In the genomic region with DNA sequence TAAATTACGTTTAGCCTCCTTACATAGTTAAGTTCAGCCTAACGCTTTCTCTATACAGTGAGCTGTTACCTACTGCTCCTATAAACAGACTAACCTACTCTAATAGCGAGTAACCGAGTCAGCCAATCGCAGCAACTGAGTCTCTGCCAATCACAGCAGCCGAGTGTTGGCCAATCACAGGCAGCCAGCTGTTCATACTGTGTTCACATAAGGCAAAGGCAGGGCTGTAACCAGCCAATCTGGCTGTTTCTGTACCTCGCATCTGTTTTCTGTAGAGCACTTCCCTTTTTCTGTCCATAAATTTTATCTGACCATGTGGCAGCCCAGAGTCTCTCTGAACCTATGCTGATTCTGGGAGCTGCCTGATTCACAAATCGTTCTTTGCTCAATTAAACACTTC, we compare ENCODE assay signal across 1 cellular context.
TF ChIP-seq lines count a peak whose summit lies in the region.

No MANE protein-coding gene starts in this region.

TF ChIP-seq in K562, 482 proteins besides CTCF, POLR2A, EP300 and RAD21 (continued from another document and continues in another):
- TF ChIP-seq ASH1L (IDR thresholded peaks at IDR 0.05; ENCODE audit: borderline replicate concordance, low read depth, partially characterized antibody) = no peak
- TF ChIP-seq RBM17 (IDR thresholded peaks at IDR 0.05; ENCODE audit: borderline replicate concordance, low read depth, low read length) = no peak
- no peak for TF ChIP-seq ZNF274 (IDR thresholded peaks at IDR 0.05; ENCODE audit: borderline replicate concordance, low read depth, low read length)
- no peak for TF ChIP-seq KDM5B (IDR thresholded peaks at IDR 0.05; ENCODE audit: insufficient replicate concordance, low read depth, low read length)
- TF ChIP-seq ELF2 (CRISPR knock-in tag; IDR thresholded peaks at IDR 0.05) = no peak
- no peak for TF ChIP-seq HMG20B (CRISPR knock-in tag; IDR thresholded peaks at IDR 0.05)
- no peak for TF ChIP-seq HCFC1 (IDR thresholded peaks at IDR 0.05; ENCODE audit: low read depth, low read length)
- TF ChIP-seq, protein P1, sequence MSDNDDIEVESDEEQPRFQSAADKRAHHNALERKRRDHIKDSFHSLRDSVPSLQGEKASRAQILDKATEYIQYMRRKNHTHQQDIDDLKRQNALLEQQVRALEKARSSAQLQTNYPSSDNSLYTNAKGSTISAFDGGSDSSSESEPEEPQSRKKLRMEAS (CRISPR knock-in tag; IDR thresholded peaks at IDR 0.05) = peak; percentile 84
- TF ChIP-seq, protein P2, sequence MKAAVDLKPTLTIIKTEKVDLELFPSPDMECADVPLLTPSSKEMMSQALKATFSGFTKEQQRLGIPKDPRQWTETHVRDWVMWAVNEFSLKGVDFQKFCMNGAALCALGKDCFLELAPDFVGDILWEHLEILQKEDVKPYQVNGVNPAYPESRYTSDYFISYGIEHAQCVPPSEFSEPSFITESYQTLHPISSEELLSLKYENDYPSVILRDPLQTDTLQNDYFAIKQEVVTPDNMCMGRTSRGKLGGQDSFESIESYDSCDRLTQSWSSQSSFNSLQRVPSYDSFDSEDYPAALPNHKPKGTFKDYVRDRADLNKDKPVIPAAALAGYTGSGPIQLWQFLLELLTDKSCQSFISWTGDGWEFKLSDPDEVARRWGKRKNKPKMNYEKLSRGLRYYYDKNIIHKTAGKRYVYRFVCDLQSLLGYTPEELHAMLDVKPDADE (conservative IDR thresholded peaks at IDR 0.05; ENCODE audit: control insufficient read depth, low read depth, low read length) = no peak
- no peak for TF ChIP-seq GABPB1 (CRISPR knock-in tag; IDR thresholded peaks at IDR 0.05)
- TF ChIP-seq SMAD2 (IDR thresholded peaks at IDR 0.05; ENCODE audit: low read depth, low read length) = no peak
- no peak for TF ChIP-seq MAFG (tag; conservative IDR thresholded peaks at IDR 0.05)
- TF ChIP-seq ATF1 (CRISPR knock-in tag; IDR thresholded peaks at IDR 0.05) = no peak
- TF ChIP-seq ATF1 (tag; IDR thresholded peaks at IDR 0.05) = no peak
- TF ChIP-seq XRCC5 (IDR thresholded peaks at IDR 0.05; ENCODE audit: low read depth, low read length) = no peak
- TF ChIP-seq, protein P3, sequence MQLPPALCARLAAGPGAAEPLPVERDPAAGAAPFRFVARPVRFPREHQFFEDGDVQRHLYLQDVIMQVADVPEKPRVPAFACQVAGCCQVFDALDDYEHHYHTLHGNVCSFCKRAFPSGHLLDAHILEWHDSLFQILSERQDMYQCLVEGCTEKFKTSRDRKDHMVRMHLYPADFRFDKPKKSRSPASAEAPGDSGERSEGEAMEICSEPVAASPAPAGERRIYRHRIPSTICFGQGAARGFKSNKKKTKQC (CRISPR knock-in tag; IDR thresholded peaks at IDR 0.05) = no peak
- TF ChIP-seq NR2C2 (CRISPR knock-in tag; IDR thresholded peaks at IDR 0.05) = no peak
- TF ChIP-seq NR2C2 (tag; IDR thresholded peaks at IDR 0.05) = no peak
- no peak for TF ChIP-seq ZNF165 (CRISPR knock-in tag; IDR thresholded peaks at IDR 0.05; ENCODE audit: borderline replicate concordance)
- no peak for TF ChIP-seq HLTF (IDR thresholded peaks at IDR 0.05)
- peak; percentile 30; the same call in 1 of the 2 replicates for TF ChIP-seq EP400 (IDR thresholded peaks at IDR 0.05)
- TF ChIP-seq NR3C1 (CRISPR knock-in tag; IDR thresholded peaks at IDR 0.05) = no peak
- peak; percentile 38; the same call in 1 of the 2 replicates for TF ChIP-seq KLF16 (IDR thresholded peaks at IDR 0.05)
- TF ChIP-seq TOE1 (IDR thresholded peaks at IDR 0.05; ENCODE audit: borderline replicate concordance) = no peak
- no peak for TF ChIP-seq TOE1 (CRISPR knock-in tag; IDR thresholded peaks at IDR 0.05; ENCODE audit: borderline replicate concordance, low read depth)
- no peak for TF ChIP-seq BCOR (IDR thresholded peaks at IDR 0.05)
- TF ChIP-seq SRSF9 (IDR thresholded peaks at IDR 0.05; ENCODE audit: borderline replicate concordance, low read depth, low read length) = no peak
- TF ChIP-seq IFI16 (CRISPR knock-in tag; IDR thresholded peaks at IDR 0.05) = no peak
- TF ChIP-seq, protein P4, sequence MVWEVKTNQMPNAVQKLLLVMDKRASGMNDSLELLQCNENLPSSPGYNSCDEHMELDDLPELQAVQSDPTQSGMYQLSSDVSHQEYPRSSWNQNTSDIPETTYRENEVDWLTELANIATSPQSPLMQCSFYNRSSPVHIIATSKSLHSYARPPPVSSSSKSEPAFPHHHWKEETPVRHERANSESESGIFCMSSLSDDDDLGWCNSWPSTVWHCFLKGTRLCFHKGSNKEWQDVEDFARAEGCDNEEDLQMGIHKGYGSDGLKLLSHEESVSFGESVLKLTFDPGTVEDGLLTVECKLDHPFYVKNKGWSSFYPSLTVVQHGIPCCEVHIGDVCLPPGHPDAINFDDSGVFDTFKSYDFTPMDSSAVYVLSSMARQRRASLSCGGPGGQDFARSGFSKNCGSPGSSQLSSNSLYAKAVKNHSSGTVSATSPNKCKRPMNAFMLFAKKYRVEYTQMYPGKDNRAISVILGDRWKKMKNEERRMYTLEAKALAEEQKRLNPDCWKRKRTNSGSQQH (CRISPR knock-in tag; IDR thresholded peaks at IDR 0.05) = no peak
- TF ChIP-seq FOXJ2 (tag; IDR thresholded peaks at IDR 0.05) = no peak
- no peak for TF ChIP-seq NCOA1 (IDR thresholded peaks at IDR 0.05; ENCODE audit: low read depth)
- TF ChIP-seq, protein P5, sequence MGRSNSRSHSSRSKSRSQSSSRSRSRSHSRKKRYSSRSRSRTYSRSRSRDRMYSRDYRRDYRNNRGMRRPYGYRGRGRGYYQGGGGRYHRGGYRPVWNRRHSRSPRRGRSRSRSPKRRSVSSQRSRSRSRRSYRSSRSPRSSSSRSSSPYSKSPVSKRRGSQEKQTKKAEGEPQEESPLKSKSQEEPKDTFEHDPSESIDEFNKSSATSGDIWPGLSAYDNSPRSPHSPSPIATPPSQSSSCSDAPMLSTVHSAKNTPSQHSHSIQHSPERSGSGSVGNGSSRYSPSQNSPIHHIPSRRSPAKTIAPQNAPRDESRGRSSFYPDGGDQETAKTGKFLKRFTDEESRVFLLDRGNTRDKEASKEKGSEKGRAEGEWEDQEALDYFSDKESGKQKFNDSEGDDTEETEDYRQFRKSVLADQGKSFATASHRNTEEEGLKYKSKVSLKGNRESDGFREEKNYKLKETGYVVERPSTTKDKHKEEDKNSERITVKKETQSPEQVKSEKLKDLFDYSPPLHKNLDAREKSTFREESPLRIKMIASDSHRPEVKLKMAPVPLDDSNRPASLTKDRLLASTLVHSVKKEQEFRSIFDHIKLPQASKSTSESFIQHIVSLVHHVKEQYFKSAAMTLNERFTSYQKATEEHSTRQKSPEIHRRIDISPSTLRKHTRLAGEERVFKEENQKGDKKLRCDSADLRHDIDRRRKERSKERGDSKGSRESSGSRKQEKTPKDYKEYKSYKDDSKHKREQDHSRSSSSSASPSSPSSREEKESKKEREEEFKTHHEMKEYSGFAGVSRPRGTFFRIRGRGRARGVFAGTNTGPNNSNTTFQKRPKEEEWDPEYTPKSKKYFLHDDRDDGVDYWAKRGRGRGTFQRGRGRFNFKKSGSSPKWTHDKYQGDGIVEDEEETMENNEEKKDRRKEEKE (IDR thresholded peaks at IDR 0.05; ENCODE audit: borderline replicate concordance in 1 of 2, control insufficient read depth in 1 of 2, low read depth in 2 of 2, low read length in 1 of 2) = no peak
- TF ChIP-seq SMARCC2 (IDR thresholded peaks at IDR 0.05; ENCODE audit: low read depth) = no peak
- TF ChIP-seq TCF7L2 (IDR thresholded peaks at IDR 0.05; ENCODE audit: low read depth, low read length) = no peak
- TF ChIP-seq RBM14 (IDR thresholded peaks at IDR 0.05; ENCODE audit: borderline replicate concordance, insufficient read depth, low read depth, low read length) = no peak
- TF ChIP-seq, protein P6, sequence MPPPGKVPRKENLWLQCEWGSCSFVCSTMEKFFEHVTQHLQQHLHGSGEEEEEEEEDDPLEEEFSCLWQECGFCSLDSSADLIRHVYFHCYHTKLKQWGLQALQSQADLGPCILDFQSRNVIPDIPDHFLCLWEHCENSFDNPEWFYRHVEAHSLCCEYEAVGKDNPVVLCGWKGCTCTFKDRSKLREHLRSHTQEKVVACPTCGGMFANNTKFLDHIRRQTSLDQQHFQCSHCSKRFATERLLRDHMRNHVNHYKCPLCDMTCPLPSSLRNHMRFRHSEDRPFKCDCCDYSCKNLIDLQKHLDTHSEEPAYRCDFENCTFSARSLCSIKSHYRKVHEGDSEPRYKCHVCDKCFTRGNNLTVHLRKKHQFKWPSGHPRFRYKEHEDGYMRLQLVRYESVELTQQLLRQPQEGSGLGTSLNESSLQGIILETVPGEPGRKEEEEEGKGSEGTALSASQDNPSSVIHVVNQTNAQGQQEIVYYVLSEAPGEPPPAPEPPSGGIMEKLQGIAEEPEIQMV (tag; conservative IDR thresholded peaks at IDR 0.05; ENCODE audit: low read depth) = no peak
- no peak for TF ChIP-seq TRIM24 (IDR thresholded peaks at IDR 0.05)
- TF ChIP-seq C11orf30 (IDR thresholded peaks at IDR 0.05; ENCODE audit: low read depth) = no peak
- no peak for TF ChIP-seq ZNF583 (CRISPR knock-in tag; IDR thresholded peaks at IDR 0.05)
- TF ChIP-seq, protein P7, sequence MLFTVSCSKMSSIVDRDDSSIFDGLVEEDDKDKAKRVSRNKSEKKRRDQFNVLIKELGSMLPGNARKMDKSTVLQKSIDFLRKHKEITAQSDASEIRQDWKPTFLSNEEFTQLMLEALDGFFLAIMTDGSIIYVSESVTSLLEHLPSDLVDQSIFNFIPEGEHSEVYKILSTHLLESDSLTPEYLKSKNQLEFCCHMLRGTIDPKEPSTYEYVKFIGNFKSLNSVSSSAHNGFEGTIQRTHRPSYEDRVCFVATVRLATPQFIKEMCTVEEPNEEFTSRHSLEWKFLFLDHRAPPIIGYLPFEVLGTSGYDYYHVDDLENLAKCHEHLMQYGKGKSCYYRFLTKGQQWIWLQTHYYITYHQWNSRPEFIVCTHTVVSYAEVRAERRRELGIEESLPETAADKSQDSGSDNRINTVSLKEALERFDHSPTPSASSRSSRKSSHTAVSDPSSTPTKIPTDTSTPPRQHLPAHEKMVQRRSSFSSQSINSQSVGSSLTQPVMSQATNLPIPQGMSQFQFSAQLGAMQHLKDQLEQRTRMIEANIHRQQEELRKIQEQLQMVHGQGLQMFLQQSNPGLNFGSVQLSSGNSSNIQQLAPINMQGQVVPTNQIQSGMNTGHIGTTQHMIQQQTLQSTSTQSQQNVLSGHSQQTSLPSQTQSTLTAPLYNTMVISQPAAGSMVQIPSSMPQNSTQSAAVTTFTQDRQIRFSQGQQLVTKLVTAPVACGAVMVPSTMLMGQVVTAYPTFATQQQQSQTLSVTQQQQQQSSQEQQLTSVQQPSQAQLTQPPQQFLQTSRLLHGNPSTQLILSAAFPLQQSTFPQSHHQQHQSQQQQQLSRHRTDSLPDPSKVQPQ (CRISPR knock-in tag; IDR thresholded peaks at IDR 0.05; ENCODE audit: borderline replicate concordance) = no peak
- no peak for TF ChIP-seq TRIM28 (IDR thresholded peaks at IDR 0.05)
- TF ChIP-seq POLR3A (IDR thresholded peaks at IDR 0.05; ENCODE audit: borderline replicate concordance, extremely low read depth, insufficient read depth, insufficient read length) = no peak
- no peak for TF ChIP-seq ZNF551 (CRISPR knock-in tag; IDR thresholded peaks at IDR 0.05)
- TF ChIP-seq, protein P8, sequence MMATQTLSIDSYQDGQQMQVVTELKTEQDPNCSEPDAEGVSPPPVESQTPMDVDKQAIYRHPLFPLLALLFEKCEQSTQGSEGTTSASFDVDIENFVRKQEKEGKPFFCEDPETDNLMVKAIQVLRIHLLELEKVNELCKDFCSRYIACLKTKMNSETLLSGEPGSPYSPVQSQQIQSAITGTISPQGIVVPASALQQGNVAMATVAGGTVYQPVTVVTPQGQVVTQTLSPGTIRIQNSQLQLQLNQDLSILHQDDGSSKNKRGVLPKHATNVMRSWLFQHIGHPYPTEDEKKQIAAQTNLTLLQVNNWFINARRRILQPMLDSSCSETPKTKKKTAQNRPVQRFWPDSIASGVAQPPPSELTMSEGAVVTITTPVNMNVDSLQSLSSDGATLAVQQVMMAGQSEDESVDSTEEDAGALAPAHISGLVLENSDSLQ (IDR thresholded peaks at IDR 0.05) = peak; percentile 72
- no peak for TF ChIP-seq FIP1L1 (IDR thresholded peaks at IDR 0.05; ENCODE audit: low read depth, low read length, poor library complexity, severe bottlenecking)
- no peak for TF ChIP-seq NUFIP1 (IDR thresholded peaks at IDR 0.05; ENCODE audit: partially characterized antibody)
- TF ChIP-seq CBX3 (IDR thresholded peaks at IDR 0.05; ENCODE audit: borderline replicate concordance in 1 of 2, low read length in 2 of 2) = peak in 1 of 2 experiments; percentile 46; a peak in 1 of 3 replicates
- TF ChIP-seq TGIF2 (CRISPR knock-in tag; IDR thresholded peaks at IDR 0.05) = no peak
- no peak for TF ChIP-seq ETV6 (IDR thresholded peaks at IDR 0.05; ENCODE audit: borderline replicate concordance in 1 of 2, low read depth in 2 of 2, low read length in 1 of 2)
- no peak for TF ChIP-seq ETV6 (CRISPR knock-in tag; IDR thresholded peaks at IDR 0.05; ENCODE audit: borderline replicate concordance)
- TF ChIP-seq SAFB2 (IDR thresholded peaks at IDR 0.05; ENCODE audit: borderline replicate concordance, low read depth, low read length, severe bottlenecking) = no peak
- no peak for TF ChIP-seq NELFE (IDR thresholded peaks at IDR 0.05; ENCODE audit: insufficient read depth, insufficient read length)
- TF ChIP-seq, protein P9, sequence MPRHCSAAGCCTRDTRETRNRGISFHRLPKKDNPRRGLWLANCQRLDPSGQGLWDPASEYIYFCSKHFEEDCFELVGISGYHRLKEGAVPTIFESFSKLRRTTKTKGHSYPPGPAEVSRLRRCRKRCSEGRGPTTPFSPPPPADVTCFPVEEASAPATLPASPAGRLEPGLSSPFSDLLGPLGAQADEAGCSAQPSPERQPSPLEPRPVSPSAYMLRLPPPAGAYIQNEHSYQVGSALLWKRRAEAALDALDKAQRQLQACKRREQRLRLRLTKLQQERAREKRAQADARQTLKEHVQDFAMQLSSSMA (CRISPR knock-in tag; IDR thresholded peaks at IDR 0.05) = no peak
- peak; percentile 76 for TF ChIP-seq CC2D1A (IDR thresholded peaks at IDR 0.05)
- no peak for TF ChIP-seq ZNF764 (CRISPR knock-in tag; IDR thresholded peaks at IDR 0.05; ENCODE audit: low read depth)
- no peak for TF ChIP-seq U2AF2 (optimal IDR thresholded peaks at IDR 0.05; ENCODE audit: low read depth, low read length)
- TF ChIP-seq CXXC5 (CRISPR knock-in tag; IDR thresholded peaks at IDR 0.05) = no peak
- no peak for TF ChIP-seq GTF2E2 (tag; IDR thresholded peaks at IDR 0.05)
- no peak for TF ChIP-seq PHB2 (IDR thresholded peaks at IDR 0.05; ENCODE audit: low read depth)
- TF ChIP-seq, protein P10, sequence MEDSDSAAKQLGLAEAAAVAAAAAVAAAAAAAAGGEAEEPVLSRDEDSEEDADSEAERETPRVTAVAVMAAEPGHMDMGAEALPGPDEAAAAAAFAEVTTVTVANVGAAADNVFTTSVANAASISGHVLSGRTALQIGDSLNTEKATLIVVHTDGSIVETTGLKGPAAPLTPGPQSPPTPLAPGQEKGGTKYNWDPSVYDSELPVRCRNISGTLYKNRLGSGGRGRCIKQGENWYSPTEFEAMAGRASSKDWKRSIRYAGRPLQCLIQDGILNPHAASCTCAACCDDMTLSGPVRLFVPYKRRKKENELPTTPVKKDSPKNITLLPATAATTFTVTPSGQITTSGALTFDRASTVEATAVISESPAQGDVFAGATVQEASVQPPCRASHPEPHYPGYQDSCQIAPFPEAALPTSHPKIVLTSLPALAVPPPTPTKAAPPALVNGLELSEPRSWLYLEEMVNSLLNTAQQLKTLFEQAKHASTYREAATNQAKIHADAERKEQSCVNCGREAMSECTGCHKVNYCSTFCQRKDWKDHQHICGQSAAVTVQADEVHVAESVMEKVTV (CRISPR knock-in tag; IDR thresholded peaks at IDR 0.05) = no peak
- no peak for TF ChIP-seq PCBP1 (IDR thresholded peaks at IDR 0.05; ENCODE audit: low read depth, low read length, poor library complexity, severe bottlenecking)
- peak; percentile 23; the same call in 1 of the 2 replicates for TF ChIP-seq ZNF431 (CRISPR knock-in tag; IDR thresholded peaks at IDR 0.05)
- no peak for TF ChIP-seq SREBF2 (CRISPR knock-in tag; IDR thresholded peaks at IDR 0.05)
- TF ChIP-seq MCM5 (IDR thresholded peaks at IDR 0.05; ENCODE audit: low read depth) = no peak
